ENCODE assay signal across 1 cellular context in genomic region chr14:64658696-64659317, GRCh38.
TF ChIP-seq lines count a peak whose summit lies in the region.

No MANE protein-coding gene starts in this region.

TF ChIP-seq in K562, 482 proteins besides CTCF, POLR2A, EP300 and RAD21:
- TF ChIP-seq MTA3 (IDR thresholded peaks at IDR 0.05; ENCODE audit: borderline replicate concordance) (peak; percentile 26; the same call in 1 of the 2 replicates), NFYB (IDR thresholded peaks at IDR 0.05; ENCODE audit: extremely low read depth, insufficient read length) (peak; percentile 48)
